In the genomic region with DNA sequence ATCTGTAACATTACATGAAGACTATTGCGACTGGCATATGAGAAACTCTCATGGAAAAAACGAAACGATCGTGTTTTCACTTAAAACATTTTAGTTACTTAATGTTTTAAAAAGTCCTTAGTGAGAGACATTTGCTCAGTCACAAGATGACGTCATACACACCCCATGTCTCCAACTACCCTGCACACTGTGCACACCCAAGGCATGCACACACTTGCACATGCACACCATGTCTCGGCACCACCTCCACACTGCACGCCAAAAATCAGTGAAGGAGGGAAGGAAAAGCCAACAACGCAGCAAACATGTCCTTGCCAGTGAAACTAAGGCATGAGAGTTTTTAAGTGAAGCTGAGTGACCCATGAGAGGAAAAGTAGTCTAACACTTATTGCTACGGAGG, we compare ENCODE assay signal across 9 cellular contexts.
"Had no signal": no experiment of that assay in that cellular context is flagged by ENCODE, and none has a peak within 500 bp of the region (broad histone marks: within the 10 kb centered on the region; RNA-seq: fewer than 3 reads in every experiment).

No MANE protein-coding gene starts in this region.

- H3K9me3 ChIP-seq: HAP-1 had no signal

- H2AFZ ChIP-seq: GM23248 had no signal

- H3K27ac ChIP-seq: GM23248, HL-60 had no signal

- FAIRE-seq: HepG2 had no signal

- ATAC-seq: HCT116, HepG2 had no signal

- H3K9ac ChIP-seq: GM23248 had no signal

- DNase-seq: GM23248, GOT3, H7, HFFc6, KBM-7 had no signal

- H3K4me3 ChIP-seq: GM23248, HAP-1 had no signal
